Comparison of ENCODE assay signal across 9 cellular contexts in genomic region chr18:12420831-12421421, GRCh38. TPM values are rescaled to one million over a fixed set of nuclear protein-coding genes. Genes with fewer than 3 reads are reported as not detected.
A peak's percentile ranks its signal among the peaks of the same experiment; 100 is the strongest.
DNase-seq lines count a peak whose midpoint lies in the region; ATAC-seq and TF ChIP-seq lines count a peak whose summit lies in the region.
"Had no signal": no experiment of that assay in that cellular context is flagged by ENCODE, and none has a peak within 500 bp of the region (broad histone marks: within the 10 kb centered on the region; RNA-seq: fewer than 3 reads in every experiment).

No MANE protein-coding gene starts in this region.

- BruUV-seq in Calu3 (replicated peaks; lab: Mats Ljungman, UMichigan) = no TSS peak

- peak overlapping the region; percentile 24 for H3K27ac Mint-ChIP-seq in Calu3 (ENCODE audit: unreplicated experiment)
- H3K27ac Mint-ChIP-seq in activated T-helper 1 cell treated with anti-CD3 and anti-CD28 coated beads, Interleukin-12 subunit alpha, Interleukin-12 subunit beta, Interleukin-2, Interleukin-4 antibody, amounts not matched to agents 30 ng/mL and 10 ng/mL and 1 ng/mL, durations not matched to agents 14 hours and 24 hours and 36 hours = no peak overlapping the region

- no peak overlapping the region; the same call in 1 of the 2 replicates for H2AFZ ChIP-seq in Karpas-422 (ENCODE audit: low read length)

- no peaks in the 10 kb centered on the region for H3K4me1 Mint-ChIP-seq in Calu3 (ENCODE audit: low read depth, unreplicated experiment)
- H3K4me1 Mint-ChIP-seq in activated T-helper 1 cell treated with anti-CD3 and anti-CD28 coated beads, Interleukin-12 subunit alpha, Interleukin-12 subunit beta, Interleukin-2, Interleukin-4 antibody, amounts not matched to agents 30 ng/mL and 10 ng/mL and 1 ng/mL, durations not matched to agents 14 hours and 24 hours and 36 hours (ENCODE audit: low read depth) = peaks cover 10% of the 10 kb centered on the region

- H3K36me3 ChIP-seq in Karpas-422 (ENCODE audit: insufficient read depth, low read length) (no peaks in the 10 kb centered on the region), vagina (no peaks in the 10 kb centered on the region)

- H3K4me3 ChIP-seq in Karpas-422 (ENCODE audit: low read length) = peak overlapping the region; percentile 57; the same call in 1 of the 2 replicates
- H3K4me3 ChIP-seq in vagina = peak overlapping the region; percentile 57 to 69

- H3K36me3 Mint-ChIP-seq in Calu3 (ENCODE audit: insufficient read depth, unreplicated experiment) = peaks cover 17% of the 10 kb centered on the region
- no peaks in the 10 kb centered on the region for H3K36me3 Mint-ChIP-seq in activated T-helper 1 cell treated with anti-CD3 and anti-CD28 coated beads, Interleukin-12 subunit alpha, Interleukin-12 subunit beta, Interleukin-2, Interleukin-4 antibody, amounts not matched to agents 30 ng/mL and 10 ng/mL and 1 ng/mL, durations not matched to agents 14 hours and 24 hours and 36 hours (ENCODE audit: low read depth)

- H3K27me3 Mint-ChIP-seq in Calu3 (ENCODE audit: unreplicated experiment) = no peaks in the 10 kb centered on the region
- peaks cover 9% of the 10 kb centered on the region for H3K27me3 Mint-ChIP-seq in activated T-helper 1 cell treated with anti-CD3 and anti-CD28 coated beads, Interleukin-12 subunit alpha, Interleukin-12 subunit beta, Interleukin-2, Interleukin-4 antibody, amounts not matched to agents 30 ng/mL and 10 ng/mL and 1 ng/mL, durations not matched to agents 14 hours and 24 hours and 36 hours (ENCODE audit: insufficient read depth)

- peak overlapping the region; percentile 67 for H3K9ac ChIP-seq in Karpas-422 (ENCODE audit: low read length)

- CTCF ChIA-PET in Calu3 (lab: Charles Lee) = no interaction called here

- H3K4me3 Mint-ChIP-seq in Calu3 (ENCODE audit: low read depth, unreplicated experiment) = peak overlapping the region; percentile 88
- H3K4me3 Mint-ChIP-seq in activated T-helper 1 cell treated with anti-CD3 and anti-CD28 coated beads, Interleukin-12 subunit alpha, Interleukin-12 subunit beta, Interleukin-2, Interleukin-4 antibody, amounts not matched to agents 30 ng/mL and 10 ng/mL and 1 ng/mL, durations not matched to agents 14 hours and 24 hours and 36 hours = peak overlapping the region; percentile 77

- H3K9me3 ChIP-seq in Karpas-422 (ENCODE audit: low read length) (no peaks in the 10 kb centered on the region), vagina (no peaks in the 10 kb centered on the region)

- H3K79me2 ChIP-seq in Karpas-422 (ENCODE audit: low read length) = peaks cover 10% of the 10 kb centered on the region

- no peaks in the 10 kb centered on the region for H3K9me2 ChIP-seq in Karpas-422 (replicated peaks; ENCODE audit: insufficient read depth, low read length)

- no peak for DNase-seq in Calu3
- DNase-seq in Karpas-422 = peak; percentile 73
- no peak for DNase-seq in activated T-helper 1 cell treated with anti-CD3 and anti-CD28 coated beads, Interleukin-12 subunit alpha, Interleukin-12 subunit beta, Interleukin-2, Interleukin-4 antibody, amounts not matched to agents 30 ng/mL and 10 ng/mL and 1 ng/mL, durations not matched to agents 14 hours and 24 hours and 36 hours (ENCODE audit: low spot score)
- peak; percentile 59 for DNase-seq in iPS-NIHi11 (ENCODE audit: low spot score)
- DNase-seq in vagina (ENCODE audit: extremely low spot score in 2 of 2) = no peak
- no peak for DNase-seq in NOMO-1 treated with dmso at 0.1 percent for 144 hours (lab: John Stamatoyannopoulos, UW; ENCODE audit: unreplicated experiment)

- H3K9me3 Mint-ChIP-seq in Calu3 (ENCODE audit: low read depth, unreplicated experiment) = no peaks in the 10 kb centered on the region
- H3K9me3 Mint-ChIP-seq in activated T-helper 1 cell treated with anti-CD3 and anti-CD28 coated beads, Interleukin-12 subunit alpha, Interleukin-12 subunit beta, Interleukin-2, Interleukin-4 antibody, amounts not matched to agents 30 ng/mL and 10 ng/mL and 1 ng/mL, durations not matched to agents 14 hours and 24 hours and 36 hours = no peaks in the 10 kb centered on the region

- no peak for TF ChIP-seq POLR2A in vagina (IDR thresholded peaks at IDR 0.05)

- ATAC-seq in GM18519 (IDR thresholded peaks at IDR 0.05; ENCODE audit: low FRiP score, unreplicated experiment) (no peak), HG03469 (IDR thresholded peaks at IDR 0.05; ENCODE audit: unreplicated experiment) (no peak)

- H3K4me2 ChIP-seq in Karpas-422 (ENCODE audit: low read depth, low read length, poor library complexity, severe bottlenecking) = peak overlapping the region; percentile 61

- no peaks in the 10 kb centered on the region for H3K27me3 ChIP-seq in Karpas-422 (ENCODE audit: low read length)
- no peaks in the 10 kb centered on the region for H3K27me3 ChIP-seq in vagina

- TF ChIP-seq CTCF in Calu3 (IDR thresholded peaks at IDR 0.05; ENCODE audit: unreplicated experiment) = no peak
- no peak for TF ChIP-seq CTCF in vagina (IDR thresholded peaks at IDR 0.05)

- H3K4me1 ChIP-seq in Karpas-422 (ENCODE audit: low read length) = peaks cover 11% of the 10 kb centered on the region
- peaks cover 18% of the 10 kb centered on the region for H3K4me1 ChIP-seq in vagina

- H4K20me1 ChIP-seq in Karpas-422 (ENCODE audit: insufficient read depth, low read depth, low read length) = no peaks in the 10 kb centered on the region

- H3K27ac ChIP-seq in Karpas-422 (ENCODE audit: low read length) = peak overlapping the region; percentile 61
- peak overlapping the region; percentile 53 for H3K27ac ChIP-seq in vagina
- H3K27ac ChIP-seq: HL-60 had no signal

- intact Hi-C loops in Calu3 (cut with micrococcal nuclease; ENCODE audit: unreplicated experiment) (no loop called here), vagina (cut with DNase I) (no loop called here)
- intact Hi-C loops in activated T-helper 1 cell treated with anti-CD3 and anti-CD28 coated beads, Interleukin-12 subunit alpha, Interleukin-12 subunit beta, Interleukin-2, Interleukin-4 antibody, amounts not matched to agents 30 ng/mL and 10 ng/mL and 1 ng/mL, durations not matched to agents 14 hours and 24 hours and 36 hours (cut with micrococcal nuclease) = loop anchor here (1.0 to 5.0 kb wide), 2 partner anchors 14 to 44 kb away; partner anchors contain the start of genes AFG3L2 and PRELID3A

RNA-seq across cellular contexts. Expression of gene PRELID3A, which starts 13.2 kb away (rescaled TPM):
- 5.8 and 6.8 TPM in 2 replicates for total RNA-seq in Calu3 (2022)
- total RNA-seq in Karpas-422 (2014; rRNA removed; shearing (Covaris generic); ENCODE audit: low replicate concordance) = 2.3 and 5.6 TPM in 2 replicates
- 5.5 and 5.7 TPM in 2 replicates for total RNA-seq in activated T-helper 1 cell treated with anti-CD3 and anti-CD28 coated beads, Interleukin-12 subunit alpha, Interleukin-12 subunit beta, Interleukin-2, Interleukin-4 antibody, amounts not matched to agents 30 ng/mL and 10 ng/mL and 1 ng/mL, durations not matched to agents 14 hours and 24 hours and 36 hours
- 8.1 TPM for total RNA-seq in vagina

RNA-seq across cellular contexts. Expression of gene AFG3L2, which starts 43.9 kb away (rescaled TPM):
- 55.1 and 59.2 TPM in 2 replicates for total RNA-seq in Calu3 (2022)
- 34.2 and 48.8 TPM in 2 replicates for total RNA-seq in Karpas-422 (2014; rRNA removed; shearing (Covaris generic); ENCODE audit: low replicate concordance)
- total RNA-seq in activated T-helper 1 cell treated with anti-CD3 and anti-CD28 coated beads, Interleukin-12 subunit alpha, Interleukin-12 subunit beta, Interleukin-2, Interleukin-4 antibody, amounts not matched to agents 30 ng/mL and 10 ng/mL and 1 ng/mL, durations not matched to agents 14 hours and 24 hours and 36 hours = 66.8 and 70.6 TPM in 2 replicates
- total RNA-seq in vagina = 38.3 TPM

Comparison
In these comparisons a context has a peak if more than half of its experiments do, and no peak if none do; other contexts are left out.
1. DNase-seq: peak in Karpas-422 (single experiment) and iPS-NIHi11 (single experiment); none in Calu3 (single experiment), activated T-helper 1 cell treated with anti-CD3 and anti-CD28 coated beads, Interleukin-12 subunit alpha, Interleukin-12 subunit beta, Interleukin-2, Interleukin-4 antibody, amounts not matched to agents 30 ng/mL and 10 ng/mL and 1 ng/mL, durations not matched to agents 14 hours and 24 hours and 36 hours (single experiment), vagina (0 of 2) and NOMO-1 treated with dmso at 0.1 percent for 144 hours (single experiment).